Comparison of ENCODE assay signal across 12 cellular contexts in the genomic region with DNA sequence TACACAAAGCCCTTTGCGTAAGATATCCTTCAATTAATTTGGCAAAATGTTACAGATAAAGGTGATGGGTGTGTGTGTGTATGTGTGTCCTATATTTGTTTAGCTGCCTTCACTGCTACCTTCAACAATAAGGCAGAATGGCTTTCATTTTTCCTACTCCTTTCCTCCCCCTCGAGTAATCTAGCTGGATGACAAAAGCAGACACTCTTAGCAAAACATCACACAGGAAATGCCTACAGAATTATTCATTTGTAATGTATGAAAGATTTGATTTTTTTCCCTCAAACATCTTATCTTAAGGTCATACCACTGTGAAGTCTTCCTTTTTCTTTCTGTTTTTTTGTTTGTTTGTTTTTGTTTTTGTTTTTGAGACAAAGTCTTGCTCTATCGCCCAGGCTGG. TPM values are rescaled to one million over a fixed set of nuclear protein-coding genes. Genes with fewer than 3 reads are reported as not detected.
DNase-seq lines count a peak whose midpoint lies in the region; ATAC-seq and TF ChIP-seq lines count a peak whose summit lies in the region.
"Had no signal": no experiment of that assay in that cellular context is flagged by ENCODE, and none has a peak within 500 bp of the region (broad histone marks: within the 10 kb centered on the region; RNA-seq: fewer than 3 reads in every experiment).

No MANE protein-coding gene starts in this region.

- H3K36me3 Mint-ChIP-seq in activated CD8-positive, alpha-beta T cell treated with anti-CD3 and anti-CD28 coated beads, Interleukin-2, amount 10 ng/mL, durations not matched to agents 7 days and 5 days (ENCODE audit: low read depth) = peaks cover 70% of the 10 kb centered on the region

- CTCF ChIA-PET in AG04450 (lab: Charles Lee) = interaction anchor here (3.4 kb wide), 1 partner anchor 25 kb away, joined by 30 read pairs; no protein-coding TSS in a partner anchor
- CTCF ChIA-PET in activated CD8-positive, alpha-beta T cell treated with anti-CD3 and anti-CD28 coated beads, Interleukin-2, amount 10 ng/mL, durations not matched to agents 7 days and 5 days (lab: Charles Lee) = interaction anchor here (0.8 to 5.0 kb wide), 7 partner anchors 9 to 88 kb away, joined by 3 to 18 read pairs (median 9); a partner anchor contains a TSS

- POLR2A ChIA-PET in AG04450 (lab: Yijun Ruan, JAX) = interaction anchor here (0.6 kb wide), 1 partner anchor 60 kb away, joined by 4 read pairs; no protein-coding TSS in a partner anchor
- POLR2A ChIA-PET in activated CD8-positive, alpha-beta T cell treated with anti-CD3 and anti-CD28 coated beads, Interleukin-2, amount 10 ng/mL, durations not matched to agents 7 days and 5 days (lab: Charles Lee) = no interaction called here

- peak overlapping the region; percentile 42 for H3K27ac ChIP-seq in AG04450 (ENCODE audit: low read depth, low read length)

- H3K9me3 Mint-ChIP-seq in activated CD8-positive, alpha-beta T cell treated with anti-CD3 and anti-CD28 coated beads, Interleukin-2, amount 10 ng/mL, durations not matched to agents 7 days and 5 days (ENCODE audit: insufficient read depth) = no peaks in the 10 kb centered on the region
- H3K9me3 Mint-ChIP-seq: T-helper 1 cell treated with Interleukin-12 subunit alpha and Interleukin-12 subunit beta and Interleukin-4 antibody, amounts not matched to agents 30 μg/mL and 1 μg/mL, for 36 hours had no signal

- TF ChIP-seq CTCF in AG04450 (IDR thresholded peaks at IDR 0.05; ENCODE audit: low read depth, low read length) (no peak), HFF-Myc (IDR thresholded peaks at IDR 0.05; ENCODE audit: low read depth, low read length, missing control alignments) (no peak)

- DNase-seq in AG04450 (ENCODE audit: low read depth, low spot score) (peak; percentile 23), HFF-Myc (ENCODE audit: extremely low read depth, low read depth) (peak; percentile 22), glomerular visceral epithelial cell (ENCODE audit: extremely low spot score) (peak; percentile 18), UCSD-AML1 (lab: John Stamatoyannopoulos, UW; ENCODE audit: unreplicated experiment) (no peak), NK-92 (lab: John Stamatoyannopoulos, UW; ENCODE audit: unreplicated experiment) (no peak), CD1c-positive myeloid dendritic cell (ENCODE audit: extremely low spot score) (no peak)
- DNase-seq in activated CD8-positive, alpha-beta T cell treated with anti-CD3 and anti-CD28 coated beads, Interleukin-2, amount 10 ng/mL, durations not matched to agents 7 days and 5 days = no peak
- DNase-seq: DMS79, NCI-H1417 had no signal

- no peak for ATAC-seq in activated CD8-positive, alpha-beta T cell treated with anti-CD3 and anti-CD28 coated beads, Interleukin-2, amount 10 ng/mL, durations not matched to agents 7 days and 5 days
- no peak for ATAC-seq in GM18861 (IDR thresholded peaks at IDR 0.05; ENCODE audit: unreplicated experiment)

- no peaks in the 10 kb centered on the region for H3K27me3 ChIP-seq in AG04450 (ENCODE audit: control insufficient read depth, insufficient read depth, low read length)

- no peak overlapping the region for H3K4me3 Mint-ChIP-seq in activated CD8-positive, alpha-beta T cell treated with anti-CD3 and anti-CD28 coated beads, Interleukin-2, amount 10 ng/mL, durations not matched to agents 7 days and 5 days
- H3K4me3 Mint-ChIP-seq: T-helper 1 cell treated with Interleukin-12 subunit alpha and Interleukin-12 subunit beta and Interleukin-4 antibody, amounts not matched to agents 30 μg/mL and 1 μg/mL, for 36 hours had no signal

- peaks cover 52% of the 10 kb centered on the region for H3K4me1 Mint-ChIP-seq in activated CD8-positive, alpha-beta T cell treated with anti-CD3 and anti-CD28 coated beads, Interleukin-2, amount 10 ng/mL, durations not matched to agents 7 days and 5 days (ENCODE audit: low read depth)

- H3K27me3 Mint-ChIP-seq in activated CD8-positive, alpha-beta T cell treated with anti-CD3 and anti-CD28 coated beads, Interleukin-2, amount 10 ng/mL, durations not matched to agents 7 days and 5 days (ENCODE audit: low read depth) = no peaks in the 10 kb centered on the region

- H3K4me3 ChIP-seq in AG04450 (ENCODE audit: low read depth, low read length) (no peak overlapping the region), HFF-Myc (replicated peaks; ENCODE audit: low read depth, low read length) (no peak overlapping the region)

- H3K27ac Mint-ChIP-seq in activated CD8-positive, alpha-beta T cell treated with anti-CD3 and anti-CD28 coated beads, Interleukin-2, amount 10 ng/mL, durations not matched to agents 7 days and 5 days = peak overlapping the region; percentile 26
- H3K27ac Mint-ChIP-seq: T-helper 1 cell treated with Interleukin-12 subunit alpha and Interleukin-12 subunit beta and Interleukin-4 antibody, amounts not matched to agents 30 μg/mL and 1 μg/mL, for 36 hours had no signal

- H3K9me3 ChIP-seq in AG04450 (ENCODE audit: control insufficient read depth, insufficient read depth, low read length) = no peaks in the 10 kb centered on the region

RNA-seq across cellular contexts. Expression of a gene that starts 10.6 kb away (rescaled TPM):
- 0.17 and 0.21 TPM in 2 replicates for polyA plus RNA-seq in AG04450 (2011; rRNA removed)
- 0.26 TPM in 1 of 2 replicates, not detected in the other for polyA minus RNA-seq in AG04450 (2011; rRNA and poly(A)+ RNA removed)
- 10 to 100 TPM; 74.8 to 78.9 TPM for total RNA-seq in activated CD8-positive, alpha-beta T cell treated with anti-CD3 and anti-CD28 coated beads, Interleukin-2, amount 10 ng/mL, durations not matched to agents 7 days and 5 days
- total RNA-seq: kidney epithelial cell had no signal

RNA-seq across cellular contexts. Expression of a gene that starts 26.5 kb away (rescaled TPM):
- polyA plus RNA-seq in AG04450 (2011; rRNA removed) = 0.11 and 0.12 TPM in 2 replicates
- polyA minus RNA-seq in AG04450 (2011; rRNA and poly(A)+ RNA removed) = 0.04 and 0.05 TPM in 2 replicates
- total RNA-seq in activated CD8-positive, alpha-beta T cell treated with anti-CD3 and anti-CD28 coated beads, Interleukin-2, amount 10 ng/mL, durations not matched to agents 7 days and 5 days = 1 to 10 TPM; 1.0 to 1.1 TPM

RNA-seq across cellular contexts. Expression of a gene that starts 43.7 kb away (rescaled TPM):
- 13.6 and 16.5 TPM in 2 replicates for polyA plus RNA-seq in AG04450 (2011; rRNA removed)
- 17.0 and 17.1 TPM in 2 replicates for polyA minus RNA-seq in AG04450 (2011; rRNA and poly(A)+ RNA removed)
- total RNA-seq in activated CD8-positive, alpha-beta T cell treated with anti-CD3 and anti-CD28 coated beads, Interleukin-2, amount 10 ng/mL, durations not matched to agents 7 days and 5 days = 10 to 100 TPM; 42.9 to 44.9 TPM

RNA-seq across cellular contexts. Expression of a gene that starts 44.2 kb away (rescaled TPM):
- polyA plus RNA-seq in AG04450 (2011; rRNA removed) = 2.7 and 3.2 TPM in 2 replicates
- polyA minus RNA-seq in AG04450 (2011; rRNA and poly(A)+ RNA removed) = 3.2 and 4.7 TPM in 2 replicates
- 10 to 100 TPM; 19.6 to 19.7 TPM for total RNA-seq in activated CD8-positive, alpha-beta T cell treated with anti-CD3 and anti-CD28 coated beads, Interleukin-2, amount 10 ng/mL, durations not matched to agents 7 days and 5 days

RNA-seq across cellular contexts. Expression of a gene that starts 48.6 kb away (rescaled TPM):
- polyA plus RNA-seq in AG04450 (2011; rRNA removed) = 6.3 and 12.2 TPM in 2 replicates
- 12.0 and 26.6 TPM in 2 replicates for polyA minus RNA-seq in AG04450 (2011; rRNA and poly(A)+ RNA removed)
- total RNA-seq in activated CD8-positive, alpha-beta T cell treated with anti-CD3 and anti-CD28 coated beads, Interleukin-2, amount 10 ng/mL, durations not matched to agents 7 days and 5 days = 10 to 100 TPM; 27.3 to 29.9 TPM

Comparison
In these comparisons a context has a peak if more than half of its experiments do, and no peak if none do; other contexts are left out.
1. DNase-seq: peak in AG04450 (single experiment), HFF-Myc (single experiment) and glomerular visceral epithelial cell (single experiment); none in activated CD8-positive, alpha-beta T cell treated with anti-CD3 and anti-CD28 coated beads, Interleukin-2, amount 10 ng/mL, durations not matched to agents 7 days and 5 days (single experiment), UCSD-AML1 (single experiment), NK-92 (single experiment) and CD1c-positive myeloid dendritic cell (single experiment).